ENCODE assay signal across 9 cellular contexts in genomic region chr22:24284747-24285203, GRCh38. TPM values are rescaled to one million over a fixed set of nuclear protein-coding genes. Genes with fewer than 3 reads are reported as not detected.
DNase-seq lines count a peak whose midpoint lies in the region; ATAC-seq and TF ChIP-seq lines count a peak whose summit lies in the region.
"Had no signal": no experiment of that assay in that cellular context is flagged by ENCODE, and none has a peak within 500 bp of the region (broad histone marks: within the 10 kb centered on the region; RNA-seq: fewer than 3 reads in every experiment).

No MANE protein-coding gene starts in this region.

- ATAC-seq in activated naive CD4-positive, alpha-beta T cell treated with anti-CD3 and anti-CD28 coated beads, Interleukin-2, amount 50 U/mL, for 72 hours, result peak; percentile 85
- ATAC-seq in GM18505 (IDR thresholded peaks at IDR 0.05; ENCODE audit: unreplicated experiment), result no peak
- no peak for ATAC-seq in GM19328 (IDR thresholded peaks at IDR 0.05; ENCODE audit: unreplicated experiment)

- peak overlapping the region; percentile 82 to 91 for H3K27ac Mint-ChIP-seq in activated naive CD4-positive, alpha-beta T cell treated with anti-CD3 and anti-CD28 coated beads, Interleukin-2, amount 50 U/mL, for 72 hours

- TF ChIP-seq POLR2A in GM18505 (IDR thresholded peaks at IDR 0.05; ENCODE audit: borderline replicate concordance, extremely low read depth, insufficient read depth, insufficient read length), result no peak

- DNase-seq in ACHN (peak; percentile 25), HCEC 1CT (peak; percentile 26), iris pigment epithelial cell (ENCODE audit: low read depth) (peak; percentile 51), retina (no peak), NCI-H1048 (lab: John Stamatoyannopoulos, UW) (no peak)
- no peak for DNase-seq in activated naive CD4-positive, alpha-beta T cell treated with anti-CD3 and anti-CD28 coated beads, Interleukin-2, amount 50 U/mL, for 72 hours (ENCODE audit: low spot score in 2 of 2)
- DNase-seq: NCI-H2107 had no signal

- no peaks in the 10 kb centered on the region for H3K36me3 Mint-ChIP-seq in activated naive CD4-positive, alpha-beta T cell treated with anti-CD3 and anti-CD28 coated beads, Interleukin-2, amount 50 U/mL, for 72 hours

- no peaks in the 10 kb centered on the region for H3K9me3 Mint-ChIP-seq in activated naive CD4-positive, alpha-beta T cell treated with anti-CD3 and anti-CD28 coated beads, Interleukin-2, amount 50 U/mL, for 72 hours

- in situ Hi-C loops in ACHN (cut with HindIII; ENCODE audit: low pct_ligation_motif_present, low pct_unique_long_range_greater_than_20kb, low sequenced_read_pairs), result no loop called here

RNA-seq across cellular contexts. Expression of gene SPECC1L, which starts 14.1 kb away (rescaled TPM):
- total RNA-seq in activated naive CD4-positive, alpha-beta T cell treated with anti-CD3 and anti-CD28 coated beads, Interleukin-2, amount 50 U/mL, for 72 hours, result 10 to 100 TPM; 32.7 to 38.9 TPM

RNA-seq across cellular contexts. Expression of gene GGT5, which starts 39.9 kb away (rescaled TPM):
- under 1 TPM; 0.14 to 0.54 TPM for total RNA-seq in activated naive CD4-positive, alpha-beta T cell treated with anti-CD3 and anti-CD28 coated beads, Interleukin-2, amount 50 U/mL, for 72 hours

Comparison
In these comparisons a context has a peak if more than half of its experiments do, and no peak if none do; other contexts are left out.
1. DNase-seq: peak in ACHN (single experiment), HCEC 1CT (single experiment) and iris pigment epithelial cell (single experiment); none in activated naive CD4-positive, alpha-beta T cell treated with anti-CD3 and anti-CD28 coated beads, Interleukin-2, amount 50 U/mL, for 72 hours (0 of 2), retina (single experiment) and NCI-H1048 (single experiment).
2. ATAC-seq: peak in activated naive CD4-positive, alpha-beta T cell treated with anti-CD3 and anti-CD28 coated beads, Interleukin-2, amount 50 U/mL, for 72 hours (2 of 2); none in GM18505 (single experiment) and GM19328 (single experiment).